ENCODE assay signal across 3 cellular contexts in genomic region chr3:9617736-9618135, GRCh38.
"Had no signal": no experiment of that assay in that cellular context is flagged by ENCODE, and none has a peak within 500 bp of the region (broad histone marks: within the 10 kb centered on the region; RNA-seq: fewer than 3 reads in every experiment).

No MANE protein-coding gene starts in this region.

- ATAC-seq: GM12878 had no signal

- H3K4me3 ChIP-seq: GM12878 had no signal

- DNase-seq: GDM1, GF-D8 had no signal
